ENCODE assay signal across 27 cellular contexts in genomic region chr14:98791661-98792060, GRCh38.
"Had no signal": no experiment of that assay in that cellular context is flagged by ENCODE, and none has a peak within 500 bp of the region (broad histone marks: within the 10 kb centered on the region; RNA-seq: fewer than 3 reads in every experiment).

No MANE protein-coding gene starts in this region.

- ATAC-seq: left colon; left lung; lower lobe of right lung; naive thymus-derived CD8-positive, alpha-beta T cell; pancreas; right cardiac atrium; sciatic nerve; stimulated activated naive B cell treated with anti-CD40 and anti-IgM and Interleukin-4, amounts not matched to agents 10 μg/mL and 1 μg/mL and 100 μg/mL, for 72 hours; stimulated activated naive CD8-positive, alpha-beta T cell treated with anti-CD3 and anti-CD28 coated beads, Interleukin-15, Interleukin-2, amounts not matched to agents 100 U/mL and 50 U/mL, for 24 hours had no signal

- H3K4me3 Mint-ChIP-seq: naive thymus-derived CD8-positive, alpha-beta T cell; nephron; neural crest cell; stimulated activated naive B cell treated with anti-CD40 and anti-IgM and Interleukin-4, amounts not matched to agents 10 μg/mL and 1 μg/mL and 100 μg/mL, for 72 hours; type B pancreatic cell had no signal

- H3K4me1 Mint-ChIP-seq: nephron, neural crest cell had no signal

- H3K27ac ChIP-seq: left lung, lower lobe of right lung, pancreas, prostate gland, skin epidermis, tibial nerve, uterus had no signal

- H3K27me3 Mint-ChIP-seq: stimulated activated naive B cell treated with anti-CD40 and anti-IgM and Interleukin-4, amounts not matched to agents 10 μg/mL and 1 μg/mL and 100 μg/mL, for 72 hours had no signal

- H3K27ac Mint-ChIP-seq: naive thymus-derived CD8-positive, alpha-beta T cell; nephron; stimulated activated naive B cell treated with anti-CD40 and anti-IgM and Interleukin-4, amounts not matched to agents 10 μg/mL and 1 μg/mL and 100 μg/mL, for 72 hours; type B pancreatic cell had no signal

- DNase-seq: kidney; left colon; left lung; lower lobe of right lung; mammary epithelial cell; mesenchymal stem cell; naive thymus-derived CD8-positive, alpha-beta T cell; nucleus accumbens; pancreas; posterior cingulate gyrus; retina; right cardiac atrium; stimulated activated CD4-positive, alpha-beta T cell treated with anti-CD3 and anti-CD28 coated beads, Interleukin-12 subunit alpha, Interleukin-12 subunit beta, amount 100 ng/mL, for 4 hours; stimulated activated CD4-positive, alpha-beta T cell treated with anti-CD3 and anti-CD28 coated beads, Interleukin-15, amount 100 ng/mL, for 24 hours; stimulated activated CD4-positive, alpha-beta T cell treated with anti-CD3 and anti-CD28 coated beads, Interleukin-2, amount 100 ng/mL, for 24 hours; stimulated activated CD4-positive, alpha-beta T cell treated with anti-CD3 and anti-CD28 coated beads, Interleukin-4, amount 100 ng/mL, for 1 hour; stimulated activated naive B cell treated with anti-CD40 and anti-IgM and Interleukin-4, amounts not matched to agents 10 μg/mL and 1 μg/mL and 100 μg/mL, for 72 hours; stimulated activated naive CD8-positive, alpha-beta T cell treated with anti-CD3 and anti-CD28 coated beads, Interleukin-15, Interleukin-2, amounts not matched to agents 100 U/mL and 50 U/mL, for 24 hours; substantia nigra; uterus had no signal

- H3K4me1 ChIP-seq: left lung, lower lobe of right lung, pancreas, prostate gland, tibial nerve, uterus had no signal

- H3K9me3 ChIP-seq: lower lobe of right lung, pancreas, prostate gland, uterus had no signal

- H3K36me3 ChIP-seq: left lung, lower lobe of right lung, pancreas, prostate gland, tibial nerve, uterus had no signal

- H3K4me3 ChIP-seq: left lung, lower lobe of right lung, pancreas, prostate gland, skin epidermis, tibial nerve, uterus had no signal

- H3K27me3 ChIP-seq: left lung, tibial nerve, uterus had no signal
